Comparison of ENCODE assay signal across 22 cellular contexts in the genomic region with DNA sequence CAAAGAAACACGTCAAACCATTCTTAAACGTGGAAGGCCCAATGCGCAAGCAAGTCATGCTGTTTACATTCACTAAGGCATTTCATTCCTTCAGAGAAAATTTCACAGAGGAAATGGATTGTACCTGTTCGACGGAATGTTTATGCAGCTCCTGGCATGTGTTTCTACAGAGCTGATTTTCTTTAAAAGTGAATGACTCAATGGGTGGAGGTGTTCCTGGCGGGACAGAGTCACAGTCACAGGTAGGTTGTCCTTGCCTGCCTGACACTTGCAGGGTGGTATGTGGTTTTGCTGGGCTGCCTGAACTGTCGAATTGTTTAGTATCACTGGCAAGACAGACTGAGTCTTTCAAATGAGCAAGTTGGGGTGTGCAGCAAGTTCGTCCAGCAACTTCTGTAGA. TPM values are rescaled to one million over a fixed set of nuclear protein-coding genes. Genes with fewer than 3 reads are reported as not detected.
DNase-seq lines count a peak whose midpoint lies in the region; ATAC-seq and TF ChIP-seq lines count a peak whose summit lies in the region.
"Had no signal": no experiment of that assay in that cellular context is flagged by ENCODE, and none has a peak within 500 bp of the region (broad histone marks: within the 10 kb centered on the region; RNA-seq: fewer than 3 reads in every experiment).

No MANE protein-coding gene starts in this region.

- no peaks in the 10 kb centered on the region for H3K9me3 Mint-ChIP-seq in activated T-cell treated with anti-CD3 and anti-CD28 coated beads, Interleukin-2, amount 50 U/mL, for 72 hours
- no peaks in the 10 kb centered on the region for H3K9me3 Mint-ChIP-seq in osteocyte (ENCODE audit: unreplicated experiment)
- no peaks in the 10 kb centered on the region for H3K9me3 Mint-ChIP-seq in stimulated activated naive B cell treated with anti-CD40 and anti-IgM and Interleukin-4, amounts not matched to agents 10 μg/mL and 1 μg/mL and 100 μg/mL, for 72 hours
- H3K9me3 Mint-ChIP-seq: CD8-positive, alpha-beta T cell; GM23338 had no signal

- H3K4me1 Mint-ChIP-seq in activated T-cell treated with anti-CD3 and anti-CD28 coated beads, Interleukin-2, amount 50 U/mL, for 72 hours (ENCODE audit: low read depth) = peaks cover 20% of the 10 kb centered on the region
- H3K4me1 Mint-ChIP-seq in osteocyte (ENCODE audit: unreplicated experiment) = no peaks in the 10 kb centered on the region
- H3K4me1 Mint-ChIP-seq in stimulated activated naive B cell treated with anti-CD40 and anti-IgM and Interleukin-4, amounts not matched to agents 10 μg/mL and 1 μg/mL and 100 μg/mL, for 72 hours = peaks cover 5 to 11% of the 10 kb centered on the region in 2 donors
- H3K4me1 Mint-ChIP-seq: GM23338 had no signal

- CTCF ChIA-PET in OCI-LY7 (lab: Charles Lee; ENCODE audit: unreplicated experiment) = no interaction called here

- H3K27ac ChIP-seq in esophagus (ENCODE audit: low read depth in 2 of 2, low read length in 1 of 2) (peak overlapping the region; percentile 76 to 81), osteoblast (ENCODE audit: low read depth, low read length) (no peak overlapping the region), OCI-LY7 (ENCODE audit: low read depth, low read length, poor library complexity, severe bottlenecking) (no peak overlapping the region)
- H3K27ac ChIP-seq: 22Rv1; BLaER1 treated with 17β-estradiol and CSF1 and Interleukin-3, amounts not matched to agents 10 nM and 100 nM; HL-60; KMS-11 had no signal

- H3K27me3 ChIP-seq in esophagus (ENCODE audit: control insufficient read depth in 1 of 2, insufficient read depth in 2 of 2, low read length in 2 of 2) (no peaks in the 10 kb centered on the region), osteoblast (ENCODE audit: insufficient read depth, low read length) (no peaks in the 10 kb centered on the region)
- H3K27me3 ChIP-seq: BLaER1 treated with 17β-estradiol and CSF1 and Interleukin-3, amounts not matched to agents 10 nM and 100 nM had no signal

- H3K4me3 ChIP-seq in esophagus (ENCODE audit: low read depth in 1 of 2, low read length in 2 of 2) (no peak overlapping the region), osteoblast (ENCODE audit: insufficient read depth, low read length) (no peak overlapping the region), OCI-LY7 (ENCODE audit: low read depth, low read length, poor library complexity, severe bottlenecking) (no peak overlapping the region)
- H3K4me3 ChIP-seq: BLaER1 treated with 17β-estradiol and CSF1 and Interleukin-3, amounts not matched to agents 10 nM and 100 nM; GM23338; HAP-1 had no signal

- H3K36me3 ChIP-seq in esophagus (ENCODE audit: control insufficient read depth in 2 of 2, insufficient read depth in 2 of 2, low read length in 1 of 2) = peaks cover 7 to 10% of the 10 kb centered on the region in 2 donors
- H3K36me3 ChIP-seq in osteoblast (ENCODE audit: insufficient read depth, low read length) = peaks cover 50% of the 10 kb centered on the region
- peaks cover 87% of the 10 kb centered on the region for H3K36me3 ChIP-seq in OCI-LY7 (ENCODE audit: insufficient read depth, low read length)

- no peak for DNase-seq in activated T-cell treated with anti-CD3 and anti-CD28 coated beads, Interleukin-2, amount 50 U/mL, for 72 hours
- no peak for DNase-seq in activated T-cell treated with anti-CD3 and anti-CD28 coated beads, Interleukin-2, amount 50 U/mL, for 1 hour
- DNase-seq in osteoblast (ENCODE audit: insufficient read length, low spot score, missing footprints) = peak; percentile 29
- DNase-seq in OCI-LY7 (ENCODE audit: low spot score) = no peak
- DNase-seq in osteocyte (ENCODE audit: extremely low spot score, unreplicated experiment) = no peak
- DNase-seq in stimulated activated naive B cell treated with anti-CD40 and anti-IgM and Interleukin-4, amounts not matched to agents 10 μg/mL and 1 μg/mL and 100 μg/mL, for 72 hours = no peak
- DNase-seq: ACHN; CD8-positive, alpha-beta T cell; NCI-H1694; NCI-H2081; NCI-H2171; NCI-H526; OCI-M1 had no signal

- TF ChIP-seq CTCF in osteoblast (IDR thresholded peaks at IDR 0.05; ENCODE audit: extremely low read depth, low read depth, low read length) = no peak
- no peak for TF ChIP-seq CTCF in OCI-LY7 (conservative IDR thresholded peaks at IDR 0.05; ENCODE audit: low read length)
- TF ChIP-seq CTCF in osteocyte (IDR thresholded peaks at IDR 0.05) = no peak

- H3K4me1 ChIP-seq in esophagus (ENCODE audit: control insufficient read depth in 2 of 2, insufficient read depth in 2 of 2, low read length in 1 of 2) (peaks cover 0 to 2% of the 10 kb centered on the region in 2 donors), osteoblast (ENCODE audit: insufficient read depth, low read length) (no peaks in the 10 kb centered on the region), OCI-LY7 (ENCODE audit: insufficient read depth, low read length, poor library complexity, severe bottlenecking) (no peaks in the 10 kb centered on the region)
- H3K4me1 ChIP-seq: BLaER1 treated with 17β-estradiol and CSF1 and Interleukin-3, amounts not matched to agents 10 nM and 100 nM; HAP-1 had no signal

- H2AFZ ChIP-seq in osteoblast (ENCODE audit: low read length) = no peak overlapping the region
- no peak overlapping the region for H2AFZ ChIP-seq in OCI-LY7 (ENCODE audit: low read length)
- H2AFZ ChIP-seq: GM23338 had no signal

- no peaks in the 10 kb centered on the region for H3K9me2 ChIP-seq in OCI-LY7 (ENCODE audit: insufficient read depth, low read length)

- H3K36me3 Mint-ChIP-seq in activated T-cell treated with anti-CD3 and anti-CD28 coated beads, Interleukin-2, amount 50 U/mL, for 72 hours (ENCODE audit: insufficient read depth in 2 of 2) = peaks cover 0 to 23% of the 10 kb centered on the region in 2 donors
- H3K36me3 Mint-ChIP-seq in osteocyte (ENCODE audit: unreplicated experiment) = peaks cover 22% of the 10 kb centered on the region
- H3K36me3 Mint-ChIP-seq in stimulated activated naive B cell treated with anti-CD40 and anti-IgM and Interleukin-4, amounts not matched to agents 10 μg/mL and 1 μg/mL and 100 μg/mL, for 72 hours = peaks cover 37 to 47% of the 10 kb centered on the region in 2 donors

- POLR2A ChIA-PET in OCI-LY7 (lab: Charles Lee) = no interaction called here

- intact Hi-C loops in OCI-LY7 (cut with micrococcal nuclease; ENCODE audit: unreplicated experiment) = no loop called here

- no peaks in the 10 kb centered on the region for H3K27me3 Mint-ChIP-seq in activated T-cell treated with anti-CD3 and anti-CD28 coated beads, Interleukin-2, amount 50 U/mL, for 72 hours (ENCODE audit: low read depth)
- H3K27me3 Mint-ChIP-seq in osteocyte (ENCODE audit: unreplicated experiment) = no peaks in the 10 kb centered on the region
- no peaks in the 10 kb centered on the region for H3K27me3 Mint-ChIP-seq in stimulated activated naive B cell treated with anti-CD40 and anti-IgM and Interleukin-4, amounts not matched to agents 10 μg/mL and 1 μg/mL and 100 μg/mL, for 72 hours

- no TSS peak for BruUV-seq in OCI-LY7 (replicated peaks; lab: Mats Ljungman, UMichigan)

- no peak overlapping the region for H3K4me3 Mint-ChIP-seq in activated T-cell treated with anti-CD3 and anti-CD28 coated beads, Interleukin-2, amount 50 U/mL, for 72 hours
- no peak overlapping the region for H3K4me3 Mint-ChIP-seq in osteocyte (ENCODE audit: unreplicated experiment)
- no peak overlapping the region for H3K4me3 Mint-ChIP-seq in stimulated activated naive B cell treated with anti-CD40 and anti-IgM and Interleukin-4, amounts not matched to agents 10 μg/mL and 1 μg/mL and 100 μg/mL, for 72 hours
- H3K4me3 Mint-ChIP-seq: CD8-positive, alpha-beta T cell; GM23338 had no signal

- H3K4me2 ChIP-seq in osteoblast (ENCODE audit: insufficient read depth, low read length) = no peak overlapping the region
- H3K4me2 ChIP-seq in OCI-LY7 (ENCODE audit: low read length) = no peak overlapping the region
- H3K4me2 ChIP-seq: BLaER1 treated with 17β-estradiol and CSF1 and Interleukin-3, amounts not matched to agents 10 nM and 100 nM; GM23338; KMS-11 had no signal

- H3K79me2 ChIP-seq in osteoblast (ENCODE audit: insufficient read depth, low read length) (peaks cover 17% of the 10 kb centered on the region), OCI-LY7 (ENCODE audit: insufficient read depth, low read depth, low read length) (peaks cover 12% of the 10 kb centered on the region; the same call in 1 of the 2 replicates)

- no peak for ATAC-seq in activated T-cell treated with anti-CD3 and anti-CD28 coated beads, Interleukin-2, amount 50 U/mL, for 72 hours (replicated peaks in 1 of 2)
- ATAC-seq in HG03432 (IDR thresholded peaks at IDR 0.05; ENCODE audit: unreplicated experiment) = no peak
- ATAC-seq in stimulated activated naive B cell treated with anti-CD40 and anti-IgM and Interleukin-4, amounts not matched to agents 10 μg/mL and 1 μg/mL and 100 μg/mL, for 72 hours (replicated peaks) = no peak
- ATAC-seq: CD8-positive, alpha-beta T cell; GM23338; Right ventricle myocardium inferior had no signal

- H4K20me1 ChIP-seq in osteoblast (ENCODE audit: insufficient read depth, low read length) = no peaks in the 10 kb centered on the region
- no peaks in the 10 kb centered on the region for H4K20me1 ChIP-seq in OCI-LY7 (ENCODE audit: insufficient read depth, low read length)

- H3K9me3 ChIP-seq in esophagus (ENCODE audit: control insufficient read depth in 2 of 2, insufficient read depth in 1 of 2, low read depth in 1 of 2, low read length in 1 of 2) = no peaks in the 10 kb centered on the region
- no peaks in the 10 kb centered on the region for H3K9me3 ChIP-seq in osteoblast (ENCODE audit: low read depth, low read length)
- no peaks in the 10 kb centered on the region for H3K9me3 ChIP-seq in OCI-LY7 (ENCODE audit: low read length)
- H3K9me3 ChIP-seq: BLaER1 treated with 17β-estradiol and CSF1 and Interleukin-3, amounts not matched to agents 10 nM and 100 nM; HAP-1 had no signal

- 65 to 73% methylated on average over 8 of the region's 8 CpGs for WGBS in esophagus, 2 donors

- peak overlapping the region; percentile 30 for H3K27ac Mint-ChIP-seq in activated T-cell treated with anti-CD3 and anti-CD28 coated beads, Interleukin-2, amount 50 U/mL, for 72 hours
- no peak overlapping the region for H3K27ac Mint-ChIP-seq in osteocyte (ENCODE audit: unreplicated experiment)
- H3K27ac Mint-ChIP-seq in stimulated activated naive B cell treated with anti-CD40 and anti-IgM and Interleukin-4, amounts not matched to agents 10 μg/mL and 1 μg/mL and 100 μg/mL, for 72 hours = no peak overlapping the region
- H3K27ac Mint-ChIP-seq: CD8-positive, alpha-beta T cell; GM23338 had no signal

RNA-seq across cellular contexts. Expression of a gene that starts 11.6 kb away (rescaled TPM):
- total RNA-seq in activated T-cell treated with anti-CD3 and anti-CD28 coated beads, Interleukin-2, amount 50 U/mL, for 72 hours = 10 to 100 TPM; 22.2 to 31.7 TPM
- 10 to 100 TPM in 1 of 2 donors, 1 to 10 TPM in 1; 8.1 to 11.8 TPM for polyA plus RNA-seq in esophagus
- 14.8 and 15.9 TPM in 2 replicates for total RNA-seq in osteoblast
- total RNA-seq in OCI-LY7 (2014; rRNA removed; shearing (Covaris generic)) = 15.1 and 16.6 TPM in 2 replicates
- total RNA-seq in OCI-LY7 (2022) = 34.7 and 35.1 TPM in 2 replicates
- 14.0 and 14.9 TPM in 2 replicates for total RNA-seq in osteocyte

RNA-seq across cellular contexts. Expression of a gene that starts 11.8 kb away (rescaled TPM):
- 10 to 100 TPM; 62.6 to 78.2 TPM for total RNA-seq in activated T-cell treated with anti-CD3 and anti-CD28 coated beads, Interleukin-2, amount 50 U/mL, for 72 hours
- polyA plus RNA-seq in esophagus = 10 to 100 TPM; 10.6 to 27.1 TPM
- total RNA-seq in osteoblast = 35.4 and 35.5 TPM in 2 replicates
- 37.3 and 42.9 TPM in 2 replicates for total RNA-seq in OCI-LY7 (2014; rRNA removed; shearing (Covaris generic))
- total RNA-seq in OCI-LY7 (2022) = 88.2 and 89.6 TPM in 2 replicates
- 65.3 and 69.7 TPM in 2 replicates for total RNA-seq in osteocyte

RNA-seq across cellular contexts. Expression of a gene that starts 33.4 kb away (rescaled TPM):
- total RNA-seq in activated T-cell treated with anti-CD3 and anti-CD28 coated beads, Interleukin-2, amount 50 U/mL, for 72 hours = 10 to 100 TPM; 73.5 to 80.3 TPM
- 100 to 1,000 TPM in 1 of 2 donors, 10 to 100 TPM in 1; 51.5 to 122 TPM for polyA plus RNA-seq in esophagus
- total RNA-seq in osteoblast (43.1 and 50.7 TPM in 2 replicates), OCI-LY7 (2022) (107 and 149 TPM in 2 replicates), osteocyte (49.7 and 59.4 TPM in 2 replicates)
- 111 and 159 TPM in 2 replicates for total RNA-seq in OCI-LY7 (2014; rRNA removed; shearing (Covaris generic))

RNA-seq across cellular contexts. Expression of a gene that starts 49.2 kb away (rescaled TPM):
- 100 to 1,000 TPM in 1 of 2 donors, 10 to 100 TPM in 1; 79.5 to 110 TPM for total RNA-seq in activated T-cell treated with anti-CD3 and anti-CD28 coated beads, Interleukin-2, amount 50 U/mL, for 72 hours
- 10 to 100 TPM in 1 of 2 donors, 1 to 10 TPM in 1; 5.1 to 16.3 TPM for polyA plus RNA-seq in esophagus
- 2.2 and 3.5 TPM in 2 replicates for total RNA-seq in osteoblast
- total RNA-seq in OCI-LY7 (2014; rRNA removed; shearing (Covaris generic)) = 59.6 and 69.5 TPM in 2 replicates
- 156 and 164 TPM in 2 replicates for total RNA-seq in OCI-LY7 (2022)
- total RNA-seq in osteocyte = 16.7 and 17.8 TPM in 2 replicates

Comparison
In these comparisons a context has a peak if more than half of its experiments do, and no peak if none do; other contexts are left out.
1. H3K27ac ChIP-seq: peak in esophagus (2 of 2); none in osteoblast (single experiment) and OCI-LY7 (single experiment).